8 cellular contexts compared by ENCODE assay signal in genomic region chr18:52486052-52486451, GRCh38.
"Had no signal": no experiment of that assay in that cellular context is flagged by ENCODE, and none has a peak within 500 bp of the region (broad histone marks: within the 10 kb centered on the region; RNA-seq: fewer than 3 reads in every experiment).

No MANE protein-coding gene starts in this region.

- FAIRE-seq: HTR-8/SVneo, K562 had no signal

- H3K4me1 Mint-ChIP-seq: IgD-negative memory B cell had no signal

- H3K4me3 ChIP-seq: K562 had no signal

- H3K27me3 Mint-ChIP-seq: IgD-negative memory B cell had no signal

- ATAC-seq: K562 had no signal

- DNase-seq: IMR-90, KBM-7, KG1 had no signal

- H3K27ac Mint-ChIP-seq: IgD-negative memory B cell had no signal

- H3K27ac ChIP-seq: HL-60, KMS-11 had no signal

- H3K9ac ChIP-seq: KMS-11 had no signal

- H3K4me3 Mint-ChIP-seq: IgD-negative memory B cell had no signal

- H3K4me2 ChIP-seq: KMS-11 had no signal

- H3K36me3 Mint-ChIP-seq: IgD-negative memory B cell had no signal
